In the genomic region with DNA sequence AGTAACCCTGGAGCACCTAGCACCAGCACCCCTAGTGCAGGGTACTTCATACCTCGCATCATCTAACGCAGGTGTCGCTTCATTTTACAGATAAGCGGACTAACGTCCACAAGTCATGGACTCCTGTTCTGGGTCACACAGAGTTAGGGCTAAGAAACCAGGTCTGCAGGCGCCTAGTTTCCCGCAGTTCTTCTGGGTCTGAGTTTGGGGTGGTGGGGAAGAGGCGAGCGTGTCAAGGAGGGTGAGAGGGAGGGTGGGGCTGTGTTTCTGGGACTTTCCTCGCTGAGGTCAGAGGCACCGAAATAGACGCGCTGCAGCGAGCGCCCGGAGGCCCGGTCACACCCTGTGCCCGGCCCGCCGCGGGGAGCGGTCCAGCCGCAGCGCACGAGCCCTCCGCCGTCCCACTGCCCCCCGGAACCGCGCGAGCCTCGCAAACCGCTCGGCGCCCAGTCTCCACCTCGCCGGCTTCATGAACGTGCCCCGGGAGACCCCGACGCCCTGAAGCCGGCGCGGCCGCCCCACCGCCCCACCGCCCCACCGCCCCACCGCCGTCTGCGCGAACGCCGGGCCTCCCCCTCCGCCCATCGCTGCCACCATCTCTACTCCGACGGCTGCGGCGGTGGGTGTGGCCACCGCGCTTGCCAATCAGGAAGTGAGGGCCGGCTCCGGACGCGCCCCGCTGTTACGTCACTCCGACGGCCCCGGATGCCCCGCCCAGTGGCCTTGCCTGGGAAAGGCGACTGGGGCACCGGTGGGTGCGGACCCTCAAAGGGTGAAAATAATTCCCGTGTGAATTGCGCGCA, we compare ENCODE assay signal across 8 cellular contexts. TPM values are rescaled to one million over a fixed set of nuclear protein-coding genes. Genes with fewer than 3 reads are reported as not detected.
DNase-seq lines count a peak whose midpoint lies in the region; ATAC-seq, FAIRE-seq and TF ChIP-seq lines count a peak whose summit lies in the region.

No MANE protein-coding gene starts in this region.

- no peak for FAIRE-seq in D721Med (lab: Jason Lieb, UNC)

- peaks cover 39 to 66% (median 46%) of the 10 kb centered on the region in 7 donors for H3K4me1 Mint-ChIP-seq in naive thymus-derived CD4-positive, alpha-beta T cell
- peaks cover 67% of the 10 kb centered on the region for H3K4me1 Mint-ChIP-seq in stimulated activated memory B cell treated with anti-CD40 and anti-IgM and Interleukin-4, amounts not matched to agents 10 μg/mL and 1 μg/mL and 100 μg/mL, for 72 hours

- H3K27me3 Mint-ChIP-seq in naive thymus-derived CD4-positive, alpha-beta T cell: no peaks in the 10 kb centered on the region
- H3K27me3 Mint-ChIP-seq in stimulated activated memory B cell treated with anti-CD40 and anti-IgM and Interleukin-4, amounts not matched to agents 10 μg/mL and 1 μg/mL and 100 μg/mL, for 72 hours: no peaks in the 10 kb centered on the region

- TF ChIP-seq CTCF in D721Med (IDR thresholded peaks at IDR 0.05; ENCODE audit: insufficient read depth, missing control alignments) (no peak), Panc1 (IDR thresholded peaks at IDR 0.05) (no peak), fibroblast of lung (conservative IDR thresholded peaks at IDR 0.05 in 1 of 2, IDR thresholded peaks at IDR 0.05 in 1 of 2; ENCODE audit: low read depth in 1 of 2, low read length in 2 of 2) (no peak)

- ATAC-seq in GM21390 (IDR thresholded peaks at IDR 0.05; ENCODE audit: unreplicated experiment) (peak; percentile 57), Panc1 (peak; percentile 94)
- peak; percentile 83 for ATAC-seq in naive thymus-derived CD4-positive, alpha-beta T cell
- peak; percentile 89 for ATAC-seq in stimulated activated memory B cell treated with anti-CD40 and anti-IgM and Interleukin-4, amounts not matched to agents 10 μg/mL and 1 μg/mL and 100 μg/mL, for 72 hours

- H3K4me3 Mint-ChIP-seq in naive thymus-derived CD4-positive, alpha-beta T cell: peak overlapping the region; percentile 83 to 96 (median 88)
- peak overlapping the region; percentile 81 for H3K4me3 Mint-ChIP-seq in stimulated activated memory B cell treated with anti-CD40 and anti-IgM and Interleukin-4, amounts not matched to agents 10 μg/mL and 1 μg/mL and 100 μg/mL, for 72 hours

- H3K27ac ChIP-seq in Panc1 (ENCODE audit: low read length): peak overlapping the region; percentile 54; the same call in 1 of the 2 replicates
- peak overlapping the region; percentile 69 for H3K27ac ChIP-seq in fibroblast of lung (ENCODE audit: insufficient read depth, low read length)
- peak overlapping the region; percentile 89 for H3K27ac ChIP-seq in naive thymus-derived CD4-positive, alpha-beta T cell (ENCODE audit: low read depth, low read length)

- in situ Hi-C loops in Panc1 (cut with HindIII; ENCODE audit: low pct_unique_long_range_greater_than_20kb, low sequenced_read_pairs): no loop called here

- CTCF ChIA-PET in Panc1 (lab: Charles Lee): interaction anchor here (0.5 kb wide), 1 partner anchor 44 kb away, joined by 3 read pairs; no protein-coding TSS in a partner anchor
- CTCF ChIA-PET in naive thymus-derived CD4-positive, alpha-beta T cell (lab: Charles Lee): interaction anchor here (1.0 to 13.0 kb wide), 8 partner anchors 10 to 103 kb away, joined by 3 to 378 read pairs (median 6); partner anchors contain the start of genes AHDC1 and IFI6

- H3K27me3 ChIP-seq in Panc1 (ENCODE audit: control insufficient read depth, insufficient read depth, low read length): no peaks in the 10 kb centered on the region
- H3K27me3 ChIP-seq in fibroblast of lung (ENCODE audit: control insufficient read depth, insufficient read depth, low read length): no peaks in the 10 kb centered on the region
- H3K27me3 ChIP-seq in naive thymus-derived CD4-positive, alpha-beta T cell (ENCODE audit: control insufficient read depth in 2 of 2, insufficient read depth in 2 of 2, low read length in 2 of 2): no peaks in the 10 kb centered on the region

- H3K9me3 ChIP-seq in Panc1 (ENCODE audit: control insufficient read depth, insufficient read depth, low read depth, low read length): no peaks in the 10 kb centered on the region
- no peaks in the 10 kb centered on the region for H3K9me3 ChIP-seq in fibroblast of lung (ENCODE audit: control insufficient read depth, insufficient read depth, low read depth, low read length)
- H3K9me3 ChIP-seq in naive thymus-derived CD4-positive, alpha-beta T cell (ENCODE audit: control insufficient read depth in 2 of 3, low read length in 3 of 3): no peaks in the 10 kb centered on the region

- BruUV-seq in Panc1 (replicated peaks; lab: Mats Ljungman, UMichigan): no TSS peak

- H3K4me3 ChIP-seq in Panc1 (ENCODE audit: low read depth in 2 of 2, low read length in 2 of 2) (peak overlapping the region; percentile 46 to 58), fibroblast of lung (replicated peaks in 1 of 4; ENCODE audit: control extremely low read depth in 1 of 4, insufficient read depth in 1 of 4, low read depth in 3 of 4, low read length in 4 of 4) (peak overlapping the region; percentile 4 to 49 (median 30))
- peak overlapping the region; percentile 54 for H3K4me3 ChIP-seq in naive thymus-derived CD4-positive, alpha-beta T cell (ENCODE audit: low read length)

- POLR2A ChIA-PET in Panc1 (lab: Charles Lee): interaction anchor here (0.5 kb wide), 1 partner anchor 88 kb away, joined by 16 read pairs; no protein-coding TSS in a partner anchor
- POLR2A ChIA-PET in naive thymus-derived CD4-positive, alpha-beta T cell (lab: Charles Lee): interaction anchor here (1.0 to 15.1 kb wide), 8 partner anchors 11 to 47 kb away, joined by 4 to 338 read pairs (median 18); partner anchors contain the start of genes AHDC1 and IFI6

- no peaks in the 10 kb centered on the region for H3K79me2 ChIP-seq in fibroblast of lung (ENCODE audit: control insufficient read depth, insufficient read depth, low read length)

- DNase-seq in D721Med (ENCODE audit: insufficient read length, low spot score) (peak; percentile 75), HuH-7 (ENCODE audit: low spot score) (peak; percentile 82), Panc1 (ENCODE audit: low read depth, low spot score) (no peak), fibroblast of lung (ENCODE audit: low read depth in 2 of 2) (peak; percentile 78 to 79)
- peak; percentile 67 to 81 for DNase-seq in activated T-helper 1 cell treated with anti-CD3 and anti-CD28 coated beads, Interleukin-2, amount 50 U/mL, for 16 hours (ENCODE audit: low read depth in 1 of 2, low spot score in 1 of 2)
- DNase-seq in naive thymus-derived CD4-positive, alpha-beta T cell: peak; percentile 73 to 92 (median 77)

- intact Hi-C loops in Panc1 (cut with micrococcal nuclease; ENCODE audit: unreplicated experiment): loop anchor here (10.0 kb wide), 1 partner anchor 265 kb away; the partner anchor contains the start of gene GPR3
- intact Hi-C loops in naive thymus-derived CD4-positive, alpha-beta T cell (cut with micrococcal nuclease): loop anchor here (1.0 to 10.0 kb wide), 5 partner anchors 25 to 425 kb away; partner anchors contain the start of genes TMEM222 (in 1 of the 2) and WDTC1 (in 1 of the 2)

- peaks cover 0 to 11% (median 0%) of the 10 kb centered on the region in 5 donors for H3K36me3 Mint-ChIP-seq in naive thymus-derived CD4-positive, alpha-beta T cell
- H3K36me3 Mint-ChIP-seq in stimulated activated memory B cell treated with anti-CD40 and anti-IgM and Interleukin-4, amounts not matched to agents 10 μg/mL and 1 μg/mL and 100 μg/mL, for 72 hours: no peaks in the 10 kb centered on the region

- no peak overlapping the region for H3K4me2 ChIP-seq in fibroblast of lung (ENCODE audit: extremely low read depth, insufficient read depth, low read length)

- peak overlapping the region; percentile 57 for H3K9ac ChIP-seq in fibroblast of lung (ENCODE audit: insufficient read depth, low read length)

- H3K9me3 Mint-ChIP-seq in naive thymus-derived CD4-positive, alpha-beta T cell: no peaks in the 10 kb centered on the region
- H3K9me3 Mint-ChIP-seq in stimulated activated memory B cell treated with anti-CD40 and anti-IgM and Interleukin-4, amounts not matched to agents 10 μg/mL and 1 μg/mL and 100 μg/mL, for 72 hours: no peaks in the 10 kb centered on the region

- no peaks in the 10 kb centered on the region for H3K36me3 ChIP-seq in Panc1 (ENCODE audit: control insufficient read depth, insufficient read depth, low read length)
- H3K36me3 ChIP-seq in fibroblast of lung (ENCODE audit: control insufficient read depth, insufficient read depth, low read length): no peaks in the 10 kb centered on the region
- no peaks in the 10 kb centered on the region for H3K36me3 ChIP-seq in naive thymus-derived CD4-positive, alpha-beta T cell (ENCODE audit: control insufficient read depth in 2 of 3, insufficient read depth in 3 of 3, low read length in 3 of 3)

- H4K20me1 ChIP-seq in fibroblast of lung (ENCODE audit: control insufficient read depth, extremely low read depth, insufficient read depth, low read length): no peaks in the 10 kb centered on the region

- peak overlapping the region; percentile 95 to 99 (median 98) for H3K27ac Mint-ChIP-seq in naive thymus-derived CD4-positive, alpha-beta T cell
- peak overlapping the region; percentile 95 for H3K27ac Mint-ChIP-seq in stimulated activated memory B cell treated with anti-CD40 and anti-IgM and Interleukin-4, amounts not matched to agents 10 μg/mL and 1 μg/mL and 100 μg/mL, for 72 hours

- peak overlapping the region; percentile 74 for H2AFZ ChIP-seq in fibroblast of lung (ENCODE audit: low read length)

- peaks cover 18% of the 10 kb centered on the region for H3K4me1 ChIP-seq in Panc1 (ENCODE audit: control insufficient read depth, insufficient read depth, low read length)
- peaks cover 10% of the 10 kb centered on the region for H3K4me1 ChIP-seq in fibroblast of lung (ENCODE audit: control insufficient read depth, extremely low read depth, insufficient read depth, low read length)
- H3K4me1 ChIP-seq in naive thymus-derived CD4-positive, alpha-beta T cell (ENCODE audit: control insufficient read depth in 2 of 2, insufficient read depth in 2 of 2, low read length in 2 of 2): peaks cover 38 to 46% of the 10 kb centered on the region in 2 donors

RNA-seq across cellular contexts. Expression of gene IFI6, which starts 12.3 kb away (rescaled TPM):
- total RNA-seq in Panc1 (2021; ENCODE audit: unreplicated experiment): 39.1 TPM
- 42.2 TPM for polyA plus RNA-seq in Panc1 (2012; ENCODE audit: insufficient read length)
- total RNA-seq in fibroblast of lung: 64.7 and 68.4 TPM in 2 replicates
- 14.9 and 43.7 TPM in 2 replicates for polyA plus RNA-seq in fibroblast of lung
- polyA plus RNA-seq in fibroblast of lung (2012): 47.0 and 126 TPM in 2 replicates
- 5.5 and 11.9 TPM in 2 replicates for polyA minus RNA-seq in fibroblast of lung (ENCODE audit: low replicate concordance)
- total RNA-seq in naive thymus-derived CD4-positive, alpha-beta T cell: 100 to 1,000 TPM in 1 of 5 experiments, 10 to 100 TPM in 4; 24.7 to 266 (median 33.2) TPM
- polyA plus RNA-seq in naive thymus-derived CD4-positive, alpha-beta T cell: 100 to 1,000 TPM; 166 to 186 TPM

RNA-seq across cellular contexts. Expression of gene FGR, which starts 24.7 kb away (rescaled TPM):
- total RNA-seq in Panc1 (2021; ENCODE audit: unreplicated experiment): 0.18 TPM
- not detected for polyA plus RNA-seq in Panc1 (2012; ENCODE audit: insufficient read length)
- total RNA-seq in fibroblast of lung: under 0.01 TPM in 1 of 2 replicates, not detected in the other
- polyA plus RNA-seq in fibroblast of lung: not detected in 2 replicates
- polyA plus RNA-seq in fibroblast of lung (2012): not detected in 2 replicates
- polyA minus RNA-seq in fibroblast of lung (ENCODE audit: low replicate concordance): not detected in 2 replicates
- total RNA-seq in naive thymus-derived CD4-positive, alpha-beta T cell: 100 to 1,000 TPM in 1 of 5 experiments, 10 to 100 TPM in 1, 1 to 10 TPM in 2, under 1 TPM in 1; 0.15 to 246 (median 1.9) TPM
- polyA plus RNA-seq in naive thymus-derived CD4-positive, alpha-beta T cell: under 1 TPM; 0.70 to 0.72 TPM

RNA-seq across cellular contexts. Expression of gene AHDC1, which starts 55.8 kb away (rescaled TPM):
- total RNA-seq in Panc1 (2021; ENCODE audit: unreplicated experiment) (47.1 TPM), fibroblast of lung (5.1 and 6.9 TPM in 2 replicates)
- polyA plus RNA-seq in Panc1 (2012; ENCODE audit: insufficient read length): 35.8 TPM
- 3.1 and 4.2 TPM in 2 replicates for polyA plus RNA-seq in fibroblast of lung
- polyA plus RNA-seq in fibroblast of lung (2012): 12.4 and 22.9 TPM in 2 replicates
- polyA minus RNA-seq in fibroblast of lung (ENCODE audit: low replicate concordance): 17.7 and 33.1 TPM in 2 replicates
- 10 to 100 TPM; 18.4 to 38.8 (median 21.3) TPM for total RNA-seq in naive thymus-derived CD4-positive, alpha-beta T cell
- 1 to 10 TPM in 1 of 2 donors, under 1 TPM in 1; 0.90 to 2.0 TPM for polyA plus RNA-seq in naive thymus-derived CD4-positive, alpha-beta T cell
